In the genomic region with DNA sequence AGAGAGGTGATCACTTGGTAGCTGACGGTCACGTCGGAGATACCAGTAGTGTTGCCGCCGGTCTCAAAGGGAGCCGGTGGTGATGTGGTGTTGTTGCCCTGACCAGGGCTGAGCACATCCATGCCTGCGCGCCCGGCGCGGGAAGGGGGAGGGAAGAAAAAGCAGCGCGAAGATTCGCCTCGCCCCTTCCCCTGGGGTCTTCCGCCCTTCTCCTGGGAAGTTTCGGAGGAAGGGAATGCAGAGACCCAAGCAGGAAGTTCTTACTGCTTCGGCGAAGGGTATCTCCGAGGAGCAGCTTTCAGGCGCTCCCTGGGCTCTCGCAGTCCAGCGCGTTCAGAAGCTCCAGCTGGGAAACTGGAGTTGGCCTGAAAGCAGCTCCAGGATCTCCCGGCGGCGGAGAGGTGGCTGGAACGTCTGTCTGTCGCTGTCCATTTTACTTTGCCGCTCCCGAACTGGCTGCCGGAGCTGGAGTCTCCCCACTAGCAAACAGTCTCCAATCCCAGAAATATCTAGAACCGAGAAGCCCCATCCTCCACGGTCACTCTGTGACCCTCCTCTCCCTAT, we compare ENCODE assay signal across 1 cellular context.
TF ChIP-seq lines count a peak whose summit lies in the region.

No MANE protein-coding gene starts in this region.

TF ChIP-seq in HEK293, 187 proteins besides CTCF, POLR2A, EP300 and RAD21 (continued from another document):
- TF ChIP-seq, protein P1, sequence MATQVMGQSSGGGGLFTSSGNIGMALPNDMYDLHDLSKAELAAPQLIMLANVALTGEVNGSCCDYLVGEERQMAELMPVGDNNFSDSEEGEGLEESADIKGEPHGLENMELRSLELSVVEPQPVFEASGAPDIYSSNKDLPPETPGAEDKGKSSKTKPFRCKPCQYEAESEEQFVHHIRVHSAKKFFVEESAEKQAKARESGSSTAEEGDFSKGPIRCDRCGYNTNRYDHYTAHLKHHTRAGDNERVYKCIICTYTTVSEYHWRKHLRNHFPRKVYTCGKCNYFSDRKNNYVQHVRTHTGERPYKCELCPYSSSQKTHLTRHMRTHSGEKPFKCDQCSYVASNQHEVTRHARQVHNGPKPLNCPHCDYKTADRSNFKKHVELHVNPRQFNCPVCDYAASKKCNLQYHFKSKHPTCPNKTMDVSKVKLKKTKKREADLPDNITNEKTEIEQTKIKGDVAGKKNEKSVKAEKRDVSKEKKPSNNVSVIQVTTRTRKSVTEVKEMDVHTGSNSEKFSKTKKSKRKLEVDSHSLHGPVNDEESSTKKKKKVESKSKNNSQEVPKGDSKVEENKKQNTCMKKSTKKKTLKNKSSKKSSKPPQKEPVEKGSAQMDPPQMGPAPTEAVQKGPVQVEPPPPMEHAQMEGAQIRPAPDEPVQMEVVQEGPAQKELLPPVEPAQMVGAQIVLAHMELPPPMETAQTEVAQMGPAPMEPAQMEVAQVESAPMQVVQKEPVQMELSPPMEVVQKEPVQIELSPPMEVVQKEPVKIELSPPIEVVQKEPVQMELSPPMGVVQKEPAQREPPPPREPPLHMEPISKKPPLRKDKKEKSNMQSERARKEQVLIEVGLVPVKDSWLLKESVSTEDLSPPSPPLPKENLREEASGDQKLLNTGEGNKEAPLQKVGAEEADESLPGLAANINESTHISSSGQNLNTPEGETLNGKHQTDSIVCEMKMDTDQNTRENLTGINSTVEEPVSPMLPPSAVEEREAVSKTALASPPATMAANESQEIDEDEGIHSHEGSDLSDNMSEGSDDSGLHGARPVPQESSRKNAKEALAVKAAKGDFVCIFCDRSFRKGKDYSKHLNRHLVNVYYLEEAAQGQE (tag by site-specific recombination; IDR thresholded peaks at IDR 0.05) = peak; percentile 33; the same call in 1 of the 2 replicates
TF ChIP-seq in HEK293: peak in this region for 1.
